ENCODE assay signal across 18 cellular contexts in the genomic region with DNA sequence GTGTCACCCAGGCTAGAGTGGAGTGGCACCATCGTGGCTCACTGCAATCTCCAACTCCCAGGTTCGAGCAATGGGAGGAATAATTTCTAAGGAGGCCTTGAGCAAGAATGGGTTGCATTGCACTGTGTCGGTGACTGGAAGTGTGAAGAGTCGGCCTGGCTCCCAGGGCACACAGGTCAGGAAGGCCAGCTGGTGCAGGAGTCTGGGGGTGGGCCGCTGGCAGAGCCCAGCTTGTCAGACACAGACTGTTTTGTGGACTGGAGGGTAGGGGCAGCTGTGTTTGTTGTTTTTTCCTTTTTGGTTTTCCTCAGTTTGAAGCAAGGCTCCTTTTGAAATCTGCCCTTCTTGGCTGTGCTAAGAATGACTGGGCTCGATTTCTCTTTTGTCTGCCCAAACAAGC.
DNase-seq lines count a peak whose midpoint lies in the region; ATAC-seq and TF ChIP-seq lines count a peak whose summit lies in the region.
"Had no signal": no experiment of that assay in that cellular context is flagged by ENCODE, and none has a peak within 500 bp of the region (broad histone marks: within the 10 kb centered on the region; RNA-seq: fewer than 3 reads in every experiment).

No MANE protein-coding gene starts in this region.

- ATAC-seq in heart right ventricle: no peak
- ATAC-seq in Right ventricle myocardium superior (ENCODE audit: poor library complexity): no peak
- ATAC-seq in gastroesophageal sphincter: no peak
- ATAC-seq: esophagus mucosa had no signal

- H3K36me3 ChIP-seq in heart right ventricle (no peaks in the 10 kb centered on the region), OCI-LY7 (ENCODE audit: insufficient read depth, low read length) (no peaks in the 10 kb centered on the region), gastroesophageal sphincter (no peaks in the 10 kb centered on the region)

- BruUV-seq in OCI-LY7 (replicated peaks; lab: Mats Ljungman, UMichigan): no TSS peak

- H3K4me1 Mint-ChIP-seq in chondrocyte (ENCODE audit: low read depth) (peaks cover 62% of the 10 kb centered on the region), osteocyte (ENCODE audit: unreplicated experiment) (peaks cover 65% of the 10 kb centered on the region)
- H3K4me1 Mint-ChIP-seq: CD4-positive, CD25-positive, alpha-beta regulatory T cell had no signal

- CTCF ChIA-PET in OCI-LY7 (lab: Charles Lee; ENCODE audit: unreplicated experiment): interaction anchor here (0.6 kb wide), 1 partner anchor 627 kb away, joined by 3 read pairs; no protein-coding TSS in a partner anchor

- H3K27ac Mint-ChIP-seq in chondrocyte (ENCODE audit: unreplicated experiment) (peak overlapping the region; percentile 95), osteocyte (ENCODE audit: unreplicated experiment) (peak overlapping the region; percentile 95)
- H3K27ac Mint-ChIP-seq: CD4-positive, CD25-positive, alpha-beta regulatory T cell had no signal

- POLR2A ChIA-PET in OCI-LY7 (lab: Charles Lee): interaction anchor here (0.6 kb wide), 1 partner anchor 13 kb away, joined by 4 read pairs; no protein-coding TSS in a partner anchor

- H3K4me3 Mint-ChIP-seq in chondrocyte (ENCODE audit: unreplicated experiment) (no peak overlapping the region), osteocyte (ENCODE audit: unreplicated experiment) (no peak overlapping the region)
- H3K4me3 Mint-ChIP-seq: CD4-positive, CD25-positive, alpha-beta regulatory T cell had no signal

- H3K4me1 ChIP-seq in heart right ventricle (peaks cover 53 to 98% (median 82%) of the 10 kb centered on the region in 9 donors), OCI-LY7 (ENCODE audit: insufficient read depth, low read length, poor library complexity, severe bottlenecking) (peaks cover 14% of the 10 kb centered on the region), gastroesophageal sphincter (peaks cover 0 to 51% (median 27%) of the 10 kb centered on the region in 3 donors)

- H3K27me3 ChIP-seq in heart right ventricle: no peaks in the 10 kb centered on the region
- peaks cover 5% of the 10 kb centered on the region for H3K27me3 ChIP-seq in gastroesophageal sphincter

- no peak overlapping the region for H2AFZ ChIP-seq in OCI-LY7 (ENCODE audit: low read length)

- WGBS in heart right ventricle, 2 donors: 48 to 71% methylated on average over 6 of the region's 6 CpGs
- WGBS in gastroesophageal sphincter (ENCODE audit: low coverage in 1 of 2), 2 donors: 79 to 80% methylated on average over 1 to 2 of the region's 6 CpGs

- H3K4me2 ChIP-seq in OCI-LY7 (ENCODE audit: low read length): no peak overlapping the region

- no peak for TF ChIP-seq POLR2A in gastroesophageal sphincter (IDR thresholded peaks at IDR 0.05)

- H3K4me3 ChIP-seq in heart right ventricle (no peak overlapping the region), OCI-LY7 (ENCODE audit: low read depth, low read length, poor library complexity, severe bottlenecking) (no peak overlapping the region), gastroesophageal sphincter (no peak overlapping the region)

- no peaks in the 10 kb centered on the region for H3K79me2 ChIP-seq in OCI-LY7 (ENCODE audit: insufficient read depth, low read depth, low read length)

- TF ChIP-seq CTCF in heart right ventricle (IDR thresholded peaks at IDR 0.05): no peak
- no peak for TF ChIP-seq CTCF in chondrocyte (IDR thresholded peaks at IDR 0.05)
- no peak for TF ChIP-seq CTCF in osteocyte (IDR thresholded peaks at IDR 0.05)
- no peak for TF ChIP-seq CTCF in OCI-LY7 (conservative IDR thresholded peaks at IDR 0.05; ENCODE audit: low read length)
- no peak for TF ChIP-seq CTCF in gastroesophageal sphincter (IDR thresholded peaks at IDR 0.05)

- no peaks in the 10 kb centered on the region for H3K27me3 Mint-ChIP-seq in chondrocyte (ENCODE audit: low read depth)
- H3K27me3 Mint-ChIP-seq in osteocyte (ENCODE audit: unreplicated experiment): no peaks in the 10 kb centered on the region

- no peaks in the 10 kb centered on the region for H4K20me1 ChIP-seq in OCI-LY7 (ENCODE audit: insufficient read depth, low read length)

- H3K9me3 ChIP-seq in heart right ventricle (no peaks in the 10 kb centered on the region), OCI-LY7 (ENCODE audit: low read length) (no peaks in the 10 kb centered on the region), gastroesophageal sphincter (no peaks in the 10 kb centered on the region)

- no peaks in the 10 kb centered on the region for H3K9me2 ChIP-seq in OCI-LY7 (ENCODE audit: insufficient read depth, low read length)

- no peak for DNase-seq in heart right ventricle
- no peak for DNase-seq in Right ventricle myocardium superior
- DNase-seq in chondrocyte (ENCODE audit: low spot score): no peak
- DNase-seq in osteocyte (ENCODE audit: extremely low spot score, unreplicated experiment): no peak
- no peak for DNase-seq in OCI-LY7 (ENCODE audit: low spot score)
- DNase-seq in NCI-H82 treated with DMSO at 0.1 percent for 48 hours (lab: John Stamatoyannopoulos, UW; ENCODE audit: unreplicated experiment): no peak
- DNase-seq: activated CD4-positive, alpha-beta T cell treated with anti-CD3 and anti-CD28 coated beads, Interleukin-2, amount 50 U/mL, for 1 hour; activated T-cell treated with anti-CD3 and anti-CD28 coated beads for 4 hours; DMS 273 treated with DMSO at 0.1 percent for 48 hours; effector memory CD4-positive, alpha-beta T cell; kidney; NCI-H1105; NCI-H2029 treated with DMSO at 0.1 percent for 48 hours; NCI-H345; SHP77 treated with DMSO at 0.1 percent for 48 hours had no signal

- no peak for TF ChIP-seq EP300 in gastroesophageal sphincter (IDR thresholded peaks at IDR 0.05)

- H3K27ac ChIP-seq in heart right ventricle (peak overlapping the region in 9 of 10 donors; percentile 38 to 93 (median 83)), OCI-LY7 (ENCODE audit: low read depth, low read length, poor library complexity, severe bottlenecking) (no peak overlapping the region), gastroesophageal sphincter (peak overlapping the region in 2 of 4 donors; percentile 39 to 51)

- H3K36me3 Mint-ChIP-seq in chondrocyte (ENCODE audit: low read depth): peaks cover 58% of the 10 kb centered on the region
- H3K36me3 Mint-ChIP-seq in osteocyte (ENCODE audit: unreplicated experiment): peaks cover 61% of the 10 kb centered on the region
- H3K36me3 Mint-ChIP-seq: CD4-positive, CD25-positive, alpha-beta regulatory T cell had no signal

- intact Hi-C loops in heart right ventricle (cut with DNase I): loop anchor here in 1 of 10 donors (10.0 kb wide), 1 partner anchor 111 kb away; no protein-coding TSS in a partner anchor
- intact Hi-C loops in Right ventricle myocardium superior (cut with DNase I): no loop called here
- intact Hi-C loops in OCI-LY7 (cut with micrococcal nuclease; ENCODE audit: unreplicated experiment): no loop called here

- H3K9me3 Mint-ChIP-seq in chondrocyte (ENCODE audit: low read depth) (no peaks in the 10 kb centered on the region), osteocyte (ENCODE audit: unreplicated experiment) (no peaks in the 10 kb centered on the region)
